8 cellular contexts compared by ENCODE assay signal in the genomic region with DNA sequence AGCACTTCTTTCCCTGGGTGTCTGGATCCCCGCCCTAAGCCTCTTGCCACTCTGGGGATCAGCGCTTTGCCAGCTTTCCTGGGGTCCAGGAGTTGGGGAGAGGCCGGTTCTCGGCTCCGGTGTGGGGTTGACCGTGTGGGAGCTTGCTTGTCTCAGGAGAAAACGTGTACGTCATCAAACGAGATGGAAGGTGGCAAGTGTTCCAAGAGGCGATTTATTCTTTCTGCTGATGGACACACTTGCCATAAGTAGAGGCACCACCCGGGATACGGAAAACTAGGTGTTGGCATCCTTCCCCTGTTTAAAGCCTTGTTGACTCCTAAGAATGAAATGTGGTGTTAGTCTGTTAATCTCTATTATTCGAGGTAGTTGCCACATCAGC. TPM values are rescaled to one million over a fixed set of nuclear protein-coding genes. Genes with fewer than 3 reads are reported as not detected.
A peak's percentile ranks its signal among the peaks of the same experiment; 100 is the strongest.
DNase-seq lines count a peak whose midpoint lies in the region; ATAC-seq, FAIRE-seq and TF ChIP-seq lines count a peak whose summit lies in the region.

No MANE protein-coding gene starts in this region.

- FAIRE-seq in GM12878 (lab: Jason Lieb, UNC), result no peak

- peak overlapping the region; percentile 97 for H3K9ac ChIP-seq in GM12878 (ENCODE audit: control insufficient read depth, insufficient read depth, low read length)

- RAD21 ChIA-PET in GM12878 (lab: Charles Lee; ENCODE audit: unreplicated experiment), result interaction anchor here (0.7 to 1.5 kb wide), 7 partner anchors 105 to 211 kb away, joined by 3 to 7 read pairs (median 3); partner anchors contain the start of gene MAP2K1

- in situ Hi-C loops in GM12878 (cut with MboI), result no loop called here

- H2AFZ ChIP-seq in GM12878 (ENCODE audit: control insufficient read depth, low read depth, low read length), result peak overlapping the region; percentile 95

- DNase-seq in HPDE6-E6E7 (ENCODE audit: extremely low spot score), result peak; percentile 21
- no peak for DNase-seq in GM12878 (ENCODE audit: low read depth, low spot score)
- no peak for DNase-seq in lung (ENCODE audit: low spot score)
- no peak for DNase-seq in uterus
- DNase-seq in sciatic nerve (ENCODE audit: low spot score), result no peak
- no peak for DNase-seq in NCI-H1048 (lab: John Stamatoyannopoulos, UW)

- H3K9me3 ChIP-seq in GM12878 (replicated peaks; ENCODE audit: control insufficient read depth, insufficient read depth, low read length), result no peaks in the 10 kb centered on the region
- no peaks in the 10 kb centered on the region for H3K9me3 ChIP-seq in lung (ENCODE audit: control insufficient read depth in 2 of 2, insufficient read depth in 1 of 2, low read length in 1 of 2)
- no peaks in the 10 kb centered on the region for H3K9me3 ChIP-seq in uterus

- TF ChIP-seq RAD21 in GM12878 (IDR thresholded peaks at IDR 0.05; ENCODE audit: insufficient read depth, low read depth, low read length), result no peak

- no peak for TF ChIP-seq POLR2A in GM12878 (IDR thresholded peaks at IDR 0.05; ENCODE audit: low read depth, low read length)
- no peak for TF ChIP-seq POLR2A in uterus (IDR thresholded peaks at IDR 0.05)

- peak overlapping the region; percentile 97 for H3K27ac ChIP-seq in GM12878 (ENCODE audit: control insufficient read depth, insufficient read depth)
- peak overlapping the region; percentile 71 to 97 for H3K27ac ChIP-seq in lung (ENCODE audit: low read depth in 1 of 2, low read length in 1 of 2)
- peak overlapping the region; percentile 87 to 93 for H3K27ac ChIP-seq in uterus

- no peak for TF ChIP-seq EP300 in GM12878 (IDR thresholded peaks at IDR 0.05; ENCODE audit: borderline replicate concordance in 1 of 2, control insufficient read depth in 1 of 2, low read depth in 2 of 2, low read length in 2 of 2)

- BruUV-seq in GM12878 (replicated peaks; lab: Mats Ljungman, UMichigan), result TSS peak; percentile 89

- intact Hi-C loops in GM12878 (cut with micrococcal nuclease; ENCODE audit: unreplicated experiment) (no loop called here), uterus (cut with DNase I; ENCODE audit: low total_unique reads) (no loop called here), sciatic nerve (cut with DNase I) (no loop called here)

- peaks cover 2% of the 10 kb centered on the region; the same call in 1 of the 2 replicates for H3K4me1 ChIP-seq in GM12878 (ENCODE audit: control insufficient read depth, insufficient read depth, low read length)
- H3K4me1 ChIP-seq in lung (ENCODE audit: control insufficient read depth in 2 of 2, insufficient read depth in 2 of 2, low read length in 2 of 2), result peaks cover 2 to 8% of the 10 kb centered on the region in 2 donors
- peaks cover 4 to 7% of the 10 kb centered on the region in 2 donors for H3K4me1 ChIP-seq in uterus

- H3K36me3 ChIP-seq in GM12878 (ENCODE audit: control insufficient read depth in 2 of 2, insufficient read depth in 2 of 2, low read length in 1 of 2) (peaks cover 2 to 23% of the 10 kb centered on the region in 2 experiments), lung (ENCODE audit: control insufficient read depth in 2 of 2, insufficient read depth in 2 of 2, low read length in 2 of 2) (peaks cover 10 to 18% of the 10 kb centered on the region in 2 donors), uterus (no peaks in the 10 kb centered on the region)

- peaks cover under 1% of the 10 kb centered on the region; the same call in 1 of the 2 replicates for H4K20me1 ChIP-seq in GM12878 (ENCODE audit: control insufficient read depth, insufficient read depth)

- CTCF ChIA-PET in GM12878 (lab: Yijun Ruan, JAX), result interaction anchor here (1.0 to 1.5 kb wide), 3 partner anchors 33 to 151 kb away, joined by 3 to 4 read pairs (median 3); no protein-coding TSS in a partner anchor

- SMC1A ChIA-PET in GM12878 (lab: Charles Lee; ENCODE audit: uncharacterized antibody, unreplicated experiment), result interaction anchor here (1.1 to 2.5 kb wide), 3 partner anchors 80 to 116 kb away, joined by 3 to 10 read pairs (median 7); no protein-coding TSS in a partner anchor

- H3K27me3 ChIP-seq in GM12878 (replicated peaks in 1 of 2; ENCODE audit: control insufficient read depth in 2 of 2, insufficient read depth in 2 of 2, low read length in 1 of 2) (no peaks in the 10 kb centered on the region), lung (ENCODE audit: control insufficient read depth, insufficient read depth) (no peaks in the 10 kb centered on the region), uterus (no peaks in the 10 kb centered on the region)

- POLR2A ChIA-PET in GM12878 (lab: Charles Lee), result interaction anchor here (0.6 to 2.3 kb wide), 9 partner anchors 8 to 211 kb away, joined by 3 to 9 read pairs (median 5); partner anchors contain the start of genes MAP2K1 and SNAPC5

- WGBS in GM12878 (ENCODE audit: insufficient coverage, insufficient replicate concordance, low lambda C conversion rate, missing lambda C conversion rate), result 1% methylated on average over 13 of the region's 13 CpGs
- WGBS in lung, 2 donors, result 0% methylated on average over 13 of the region's 13 CpGs

- H3K79me2 ChIP-seq in GM12878 (ENCODE audit: control insufficient read depth, insufficient read depth, low read length), result peaks cover 77% of the 10 kb centered on the region

- ATAC-seq in GM19035 (IDR thresholded peaks at IDR 0.05; ENCODE audit: unreplicated experiment) (peak; percentile 1), GM12878 (no peak), lung (ENCODE audit: insufficient read depth, low FRiP score) (no peak), HG03442 (IDR thresholded peaks at IDR 0.05; ENCODE audit: unreplicated experiment) (no peak), sciatic nerve (no peak)

- H3K4me3 ChIP-seq in GM12878 (peak overlapping the region; percentile 99), lung (peak overlapping the region; percentile 63), uterus (peak overlapping the region; percentile 79 to 95)

- TF ChIP-seq CTCF in GM12878 (IDR thresholded peaks at IDR 0.05 in 2 of 3, conservative IDR thresholded peaks at IDR 0.05 in 1 of 3; ENCODE audit: control insufficient read depth in 2 of 3, extremely low read depth in 1 of 3, insufficient read depth in 1 of 3, low read depth in 3 of 3, low read length in 3 of 3) (no peak), lung (IDR thresholded peaks at IDR 0.05; ENCODE audit: control extremely low read depth, extremely low read depth) (no peak), uterus (IDR thresholded peaks at IDR 0.05) (no peak)

- H3K4me2 ChIP-seq in GM12878 (ENCODE audit: control insufficient read depth, insufficient read depth), result peak overlapping the region; percentile 36

RNA-seq across cellular contexts. Expression of gene ZWILCH, which starts 0.3 kb away (rescaled TPM):
- 18.2 and 19.5 TPM in 2 replicates for total RNA-seq in GM12878 (2013; cell fraction: nucleolus; rRNA removed)
- total RNA-seq in GM12878 (2014; rRNA removed), result 19.7 and 24.6 TPM in 2 replicates
- 30.2 and 31.3 TPM in 2 replicates for total RNA-seq in GM12878 (2014; rRNA removed; fragmentation: Illumina TruSeq; extraction: Trizol)
- 24.8 and 28.0 TPM in 2 replicates for total RNA-seq in GM12878 (2021)
- polyA plus RNA-seq in GM12878 (2011; ENCODE audit: low read depth), result 7.0 TPM
- 30.0 and 50.0 TPM in 2 replicates for polyA plus RNA-seq in GM12878 (2011; rRNA removed)
- polyA plus RNA-seq in GM12878 (2011; cell fraction: cytosol; rRNA removed), result 8.4 and 8.6 TPM in 2 replicates
- 14.0 and 16.8 TPM in 2 replicates for polyA plus RNA-seq in GM12878 (2011; cell fraction: nucleus; rRNA removed)
- 9.1 and 10.0 TPM in 2 replicates for polyA plus RNA-seq in GM12878 (2012)
- polyA plus RNA-seq in GM12878 (2014; fragmentation: Illumina TruSeq; extraction: Trizol), result 33.6 and 38.4 TPM in 2 replicates
- 10 to 100 TPM; 34.4 to 51.6 TPM for polyA plus RNA-seq in GM12878 (2014; fragmentation: Nextera tagmentation; extraction: Ambion mirVana)
- 13.1 and 15.6 TPM in 2 replicates for polyA plus RNA-seq in GM12878 (2014; rRNA removed)
- polyA plus RNA-seq in GM12878 (2016; fragmentation: Nextera tagmentation; extraction: Ambion mirVana), result 10 to 100 TPM; 69.3 to 73.9 TPM
- polyA minus RNA-seq in GM12878 (2011; rRNA and poly(A)+ RNA removed), result 18.9 and 34.4 TPM in 2 replicates
- polyA minus RNA-seq in GM12878 (2011; cell fraction: cytosol; rRNA and poly(A)+ RNA removed), result 9.9 and 12.8 TPM in 2 replicates
- 6.0 and 8.2 TPM in 2 replicates for polyA minus RNA-seq in GM12878 (2011; cell fraction: nucleus; rRNA and poly(A)+ RNA removed)
- 1 to 10 TPM; 7.4 to 9.9 TPM for total RNA-seq in lung
- polyA plus RNA-seq in lung, result 1 to 10 TPM; 3.2 to 4.8 TPM
- total RNA-seq in uterus, result 10 to 100 TPM in 1 of 4 donors, 1 to 10 TPM in 3; 2.4 to 26.1 (median 7.0) TPM
- total RNA-seq in sciatic nerve, result 3.9 TPM

RNA-seq across cellular contexts. Expression of gene RPL4, which starts 0.8 kb away (rescaled TPM):
- total RNA-seq in GM12878 (2013; cell fraction: nucleolus; rRNA removed), result 788 and 946 TPM in 2 replicates
- 4,310 and 5,924 TPM in 2 replicates for total RNA-seq in GM12878 (2014; rRNA removed)
- 5,024 and 5,340 TPM in 2 replicates for total RNA-seq in GM12878 (2014; rRNA removed; fragmentation: Illumina TruSeq; extraction: Trizol)
- total RNA-seq in GM12878 (2021), result 4,258 and 4,437 TPM in 2 replicates
- 3,705 TPM for polyA plus RNA-seq in GM12878 (2011; ENCODE audit: low read depth)
- 4,164 and 5,095 TPM in 2 replicates for polyA plus RNA-seq in GM12878 (2011; rRNA removed)
- 5,374 and 6,615 TPM in 2 replicates for polyA plus RNA-seq in GM12878 (2011; cell fraction: cytosol; rRNA removed)
- 1,647 and 2,081 TPM in 2 replicates for polyA plus RNA-seq in GM12878 (2011; cell fraction: nucleus; rRNA removed)
- 4,404 and 6,661 TPM in 2 replicates for polyA plus RNA-seq in GM12878 (2012)
- 8,511 and 8,888 TPM in 2 replicates for polyA plus RNA-seq in GM12878 (2014; fragmentation: Illumina TruSeq; extraction: Trizol)
- 1,000 to 10,000 TPM; 3,668 to 5,406 TPM for polyA plus RNA-seq in GM12878 (2014; fragmentation: Nextera tagmentation; extraction: Ambion mirVana)
- polyA plus RNA-seq in GM12878 (2014; rRNA removed), result 6,137 and 6,404 TPM in 2 replicates
- polyA plus RNA-seq in GM12878 (2016; fragmentation: Nextera tagmentation; extraction: Ambion mirVana), result 1,000 to 10,000 TPM; 2,004 to 2,043 TPM
- polyA minus RNA-seq in GM12878 (2011; rRNA and poly(A)+ RNA removed), result 3,455 and 4,890 TPM in 2 replicates
- 899 and 991 TPM in 2 replicates for polyA minus RNA-seq in GM12878 (2011; cell fraction: cytosol; rRNA and poly(A)+ RNA removed)
- 374 and 504 TPM in 2 replicates for polyA minus RNA-seq in GM12878 (2011; cell fraction: nucleus; rRNA and poly(A)+ RNA removed)
- total RNA-seq in lung, result 1,000 to 10,000 TPM; 1,560 to 2,503 TPM
- 1,000 to 10,000 TPM; 2,394 to 2,474 TPM for polyA plus RNA-seq in lung
- 1,000 to 10,000 TPM; 2,301 to 6,298 (median 4,986) TPM for total RNA-seq in uterus
- 1,631 TPM for total RNA-seq in sciatic nerve

RNA-seq across cellular contexts. Expression of gene SNAPC5, which starts 7.9 kb away (rescaled TPM):
- 11.5 and 13.8 TPM in 2 replicates for total RNA-seq in GM12878 (2013; cell fraction: nucleolus; rRNA removed)
- total RNA-seq in GM12878 (2014; rRNA removed) (18.0 and 29.3 TPM in 2 replicates), GM12878 (2014; rRNA removed; fragmentation: Illumina TruSeq; extraction: Trizol) (32.2 and 32.8 TPM in 2 replicates), GM12878 (2021) (16.7 and 18.2 TPM in 2 replicates), lung (10 to 100 TPM; 19.2 to 25.4 TPM), uterus (10 to 100 TPM; 17.1 to 45.6 (median 24.6) TPM), sciatic nerve (20.2 TPM)
- 16.8 TPM for polyA plus RNA-seq in GM12878 (2011; ENCODE audit: low read depth)
- polyA plus RNA-seq in GM12878 (2011; rRNA removed) (14.4 TPM in 2 replicates), GM12878 (2014; fragmentation: Illumina TruSeq; extraction: Trizol) (43.7 and 49.2 TPM in 2 replicates), GM12878 (2014; fragmentation: Nextera tagmentation; extraction: Ambion mirVana) (10 to 100 TPM; 53.0 to 53.5 TPM), GM12878 (2014; rRNA removed) (18.3 and 26.6 TPM in 2 replicates), GM12878 (2016; fragmentation: Nextera tagmentation; extraction: Ambion mirVana) (10 to 100 TPM; 41.6 to 44.4 TPM), lung (10 to 100 TPM; 28.1 to 41.4 TPM)
- polyA plus RNA-seq in GM12878 (2011; cell fraction: cytosol; rRNA removed), result 9.3 and 16.3 TPM in 2 replicates
- polyA plus RNA-seq in GM12878 (2011; cell fraction: nucleus; rRNA removed), result 7.3 and 9.6 TPM in 2 replicates
- polyA plus RNA-seq in GM12878 (2012), result 12.8 and 14.5 TPM in 2 replicates
- 3.8 and 10.5 TPM in 2 replicates for polyA minus RNA-seq in GM12878 (2011; rRNA and poly(A)+ RNA removed)
- 3.1 and 5.3 TPM in 2 replicates for polyA minus RNA-seq in GM12878 (2011; cell fraction: cytosol; rRNA and poly(A)+ RNA removed)
- polyA minus RNA-seq in GM12878 (2011; cell fraction: nucleus; rRNA and poly(A)+ RNA removed), result 2.5 and 5.8 TPM in 2 replicates
